Comparison of ENCODE assay signal across 1 cellular context in the genomic region with DNA sequence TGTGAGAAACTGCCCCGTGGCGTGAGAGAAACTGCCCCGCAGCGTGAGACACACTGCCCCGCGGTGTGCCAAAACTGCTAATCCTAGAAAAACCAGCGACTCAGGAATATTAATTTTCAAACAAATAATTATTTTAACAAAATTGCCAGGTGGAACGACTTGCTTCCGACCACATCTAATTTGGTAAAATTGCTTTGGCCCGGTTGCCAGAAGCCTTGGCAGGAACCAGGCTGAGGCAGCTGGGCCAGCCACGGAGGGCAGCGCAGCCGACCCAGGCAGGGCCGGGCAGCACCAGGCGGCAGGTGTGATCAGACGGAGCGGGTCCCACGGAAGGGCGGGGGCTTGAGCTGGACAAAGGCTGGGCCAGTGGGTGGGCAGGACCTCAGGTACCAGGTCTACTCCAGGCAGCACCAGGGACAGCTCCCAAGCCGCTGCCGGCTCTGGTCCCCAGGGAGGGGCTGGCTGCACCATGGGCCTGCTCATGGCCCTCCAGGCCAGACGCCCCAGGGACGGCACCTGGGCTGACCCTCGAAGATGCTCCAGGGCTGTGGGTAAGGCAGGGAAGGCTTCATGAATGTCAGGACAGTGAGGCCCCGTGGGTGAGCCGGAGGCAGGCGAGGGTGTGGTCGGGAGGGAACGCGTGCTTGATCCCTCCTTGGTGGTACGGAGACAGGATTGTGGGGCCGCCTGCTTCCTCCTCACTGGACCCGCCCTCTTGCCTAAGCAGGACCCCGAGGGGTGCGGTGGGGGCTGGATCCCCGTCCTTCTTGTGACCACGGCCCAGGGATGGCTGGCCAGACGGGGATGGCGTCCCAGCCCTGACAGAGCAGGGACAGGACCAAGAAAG.
TF ChIP-seq lines count a peak whose summit lies in the region.

No MANE protein-coding gene starts in this region.

TF ChIP-seq in HepG2, 621 proteins besides CTCF, POLR2A, EP300 and RAD21 (continued from another document):
- TF ChIP-seq, protein P1, sequence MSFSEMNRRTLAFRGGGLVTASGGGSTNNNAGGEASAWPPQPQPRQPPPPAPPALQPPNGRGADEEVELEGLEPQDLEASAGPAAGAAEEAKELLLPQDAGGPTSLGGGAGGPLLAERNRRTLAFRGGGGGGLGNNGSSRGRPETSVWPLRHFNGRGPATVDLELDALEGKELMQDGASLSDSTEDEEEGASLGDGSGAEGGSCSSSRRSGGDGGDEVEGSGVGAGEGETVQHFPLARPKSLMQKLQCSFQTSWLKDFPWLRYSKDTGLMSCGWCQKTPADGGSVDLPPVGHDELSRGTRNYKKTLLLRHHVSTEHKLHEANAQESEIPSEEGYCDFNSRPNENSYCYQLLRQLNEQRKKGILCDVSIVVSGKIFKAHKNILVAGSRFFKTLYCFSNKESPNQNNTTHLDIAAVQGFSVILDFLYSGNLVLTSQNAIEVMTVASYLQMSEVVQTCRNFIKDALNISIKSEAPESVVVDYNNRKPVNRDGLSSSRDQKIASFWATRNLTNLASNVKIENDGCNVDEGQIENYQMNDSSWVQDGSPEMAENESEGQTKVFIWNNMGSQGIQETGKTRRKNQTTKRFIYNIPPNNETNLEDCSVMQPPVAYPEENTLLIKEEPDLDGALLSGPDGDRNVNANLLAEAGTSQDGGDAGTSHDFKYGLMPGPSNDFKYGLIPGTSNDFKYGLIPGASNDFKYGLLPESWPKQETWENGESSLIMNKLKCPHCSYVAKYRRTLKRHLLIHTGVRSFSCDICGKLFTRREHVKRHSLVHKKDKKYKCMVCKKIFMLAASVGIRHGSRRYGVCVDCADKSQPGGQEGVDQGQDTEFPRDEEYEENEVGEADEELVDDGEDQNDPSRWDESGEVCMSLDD (CRISPR knock-in tag; IDR thresholded peaks at IDR 0.05; ENCODE audit: borderline replicate concordance), result 0 out of 2 replicates have a peak, but pooled peaks have one; percentile 27
- TF ChIP-seq ZSCAN25 (CRISPR knock-in tag; IDR thresholded peaks at IDR 0.05) (no peak), GFI1 (CRISPR knock-in tag; IDR thresholded peaks at IDR 0.05; ENCODE audit: borderline replicate concordance) (no peak), ZNF136 (CRISPR knock-in tag; IDR thresholded peaks at IDR 0.05; ENCODE audit: low read depth) (no peak), ZNF766 (CRISPR knock-in tag; IDR thresholded peaks at IDR 0.05; ENCODE audit: borderline replicate concordance) (no peak), ZNF605 (CRISPR knock-in tag; IDR thresholded peaks at IDR 0.05) (no peak), MTA1 (CRISPR knock-in tag; IDR thresholded peaks at IDR 0.05; ENCODE audit: borderline replicate concordance) (no peak), RXRB (CRISPR knock-in tag; IDR thresholded peaks at IDR 0.05; ENCODE audit: borderline replicate concordance) (no peak), SPEN (CRISPR knock-in tag; IDR thresholded peaks at IDR 0.05; ENCODE audit: low read depth) (no peak), ZNF510 (CRISPR knock-in tag; IDR thresholded peaks at IDR 0.05; ENCODE audit: low read depth) (no peak), ZNF703 (CRISPR knock-in tag; IDR thresholded peaks at IDR 0.05; ENCODE audit: borderline replicate concordance) (no peak), MTF1 (CRISPR knock-in tag; IDR thresholded peaks at IDR 0.05) (no peak)
- TF ChIP-seq, protein P2, sequence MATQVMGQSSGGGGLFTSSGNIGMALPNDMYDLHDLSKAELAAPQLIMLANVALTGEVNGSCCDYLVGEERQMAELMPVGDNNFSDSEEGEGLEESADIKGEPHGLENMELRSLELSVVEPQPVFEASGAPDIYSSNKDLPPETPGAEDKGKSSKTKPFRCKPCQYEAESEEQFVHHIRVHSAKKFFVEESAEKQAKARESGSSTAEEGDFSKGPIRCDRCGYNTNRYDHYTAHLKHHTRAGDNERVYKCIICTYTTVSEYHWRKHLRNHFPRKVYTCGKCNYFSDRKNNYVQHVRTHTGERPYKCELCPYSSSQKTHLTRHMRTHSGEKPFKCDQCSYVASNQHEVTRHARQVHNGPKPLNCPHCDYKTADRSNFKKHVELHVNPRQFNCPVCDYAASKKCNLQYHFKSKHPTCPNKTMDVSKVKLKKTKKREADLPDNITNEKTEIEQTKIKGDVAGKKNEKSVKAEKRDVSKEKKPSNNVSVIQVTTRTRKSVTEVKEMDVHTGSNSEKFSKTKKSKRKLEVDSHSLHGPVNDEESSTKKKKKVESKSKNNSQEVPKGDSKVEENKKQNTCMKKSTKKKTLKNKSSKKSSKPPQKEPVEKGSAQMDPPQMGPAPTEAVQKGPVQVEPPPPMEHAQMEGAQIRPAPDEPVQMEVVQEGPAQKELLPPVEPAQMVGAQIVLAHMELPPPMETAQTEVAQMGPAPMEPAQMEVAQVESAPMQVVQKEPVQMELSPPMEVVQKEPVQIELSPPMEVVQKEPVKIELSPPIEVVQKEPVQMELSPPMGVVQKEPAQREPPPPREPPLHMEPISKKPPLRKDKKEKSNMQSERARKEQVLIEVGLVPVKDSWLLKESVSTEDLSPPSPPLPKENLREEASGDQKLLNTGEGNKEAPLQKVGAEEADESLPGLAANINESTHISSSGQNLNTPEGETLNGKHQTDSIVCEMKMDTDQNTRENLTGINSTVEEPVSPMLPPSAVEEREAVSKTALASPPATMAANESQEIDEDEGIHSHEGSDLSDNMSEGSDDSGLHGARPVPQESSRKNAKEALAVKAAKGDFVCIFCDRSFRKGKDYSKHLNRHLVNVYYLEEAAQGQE (IDR thresholded peaks at IDR 0.05; ENCODE audit: borderline replicate concordance in 1 of 2, low read depth in 1 of 2, low read length in 2 of 2), result peak; percentile 92
- TF ChIP-seq, protein P3, sequence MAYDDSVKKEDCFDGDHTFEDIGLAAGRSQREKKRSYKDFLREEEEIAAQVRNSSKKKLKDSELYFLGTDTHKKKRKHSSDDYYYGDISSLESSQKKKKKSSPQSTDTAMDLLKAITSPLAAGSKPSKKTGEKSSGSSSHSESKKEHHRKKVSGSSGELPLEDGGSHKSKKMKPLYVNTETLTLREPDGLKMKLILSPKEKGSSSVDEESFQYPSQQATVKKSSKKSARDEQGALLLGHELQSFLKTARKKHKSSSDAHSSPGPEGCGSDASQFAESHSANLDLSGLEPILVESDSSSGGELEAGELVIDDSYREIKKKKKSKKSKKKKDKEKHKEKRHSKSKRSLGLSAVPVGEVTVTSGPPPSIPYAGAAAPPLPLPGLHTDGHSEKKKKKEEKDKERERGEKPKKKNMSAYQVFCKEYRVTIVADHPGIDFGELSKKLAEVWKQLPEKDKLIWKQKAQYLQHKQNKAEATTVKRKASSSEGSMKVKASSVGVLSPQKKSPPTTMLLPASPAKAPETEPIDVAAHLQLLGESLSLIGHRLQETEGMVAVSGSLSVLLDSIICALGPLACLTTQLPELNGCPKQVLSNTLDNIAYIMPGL (CRISPR knock-in tag; IDR thresholded peaks at IDR 0.05; ENCODE audit: borderline replicate concordance in 1 of 2, low read depth in 1 of 2), result no peak
- TF ChIP-seq, protein P4, sequence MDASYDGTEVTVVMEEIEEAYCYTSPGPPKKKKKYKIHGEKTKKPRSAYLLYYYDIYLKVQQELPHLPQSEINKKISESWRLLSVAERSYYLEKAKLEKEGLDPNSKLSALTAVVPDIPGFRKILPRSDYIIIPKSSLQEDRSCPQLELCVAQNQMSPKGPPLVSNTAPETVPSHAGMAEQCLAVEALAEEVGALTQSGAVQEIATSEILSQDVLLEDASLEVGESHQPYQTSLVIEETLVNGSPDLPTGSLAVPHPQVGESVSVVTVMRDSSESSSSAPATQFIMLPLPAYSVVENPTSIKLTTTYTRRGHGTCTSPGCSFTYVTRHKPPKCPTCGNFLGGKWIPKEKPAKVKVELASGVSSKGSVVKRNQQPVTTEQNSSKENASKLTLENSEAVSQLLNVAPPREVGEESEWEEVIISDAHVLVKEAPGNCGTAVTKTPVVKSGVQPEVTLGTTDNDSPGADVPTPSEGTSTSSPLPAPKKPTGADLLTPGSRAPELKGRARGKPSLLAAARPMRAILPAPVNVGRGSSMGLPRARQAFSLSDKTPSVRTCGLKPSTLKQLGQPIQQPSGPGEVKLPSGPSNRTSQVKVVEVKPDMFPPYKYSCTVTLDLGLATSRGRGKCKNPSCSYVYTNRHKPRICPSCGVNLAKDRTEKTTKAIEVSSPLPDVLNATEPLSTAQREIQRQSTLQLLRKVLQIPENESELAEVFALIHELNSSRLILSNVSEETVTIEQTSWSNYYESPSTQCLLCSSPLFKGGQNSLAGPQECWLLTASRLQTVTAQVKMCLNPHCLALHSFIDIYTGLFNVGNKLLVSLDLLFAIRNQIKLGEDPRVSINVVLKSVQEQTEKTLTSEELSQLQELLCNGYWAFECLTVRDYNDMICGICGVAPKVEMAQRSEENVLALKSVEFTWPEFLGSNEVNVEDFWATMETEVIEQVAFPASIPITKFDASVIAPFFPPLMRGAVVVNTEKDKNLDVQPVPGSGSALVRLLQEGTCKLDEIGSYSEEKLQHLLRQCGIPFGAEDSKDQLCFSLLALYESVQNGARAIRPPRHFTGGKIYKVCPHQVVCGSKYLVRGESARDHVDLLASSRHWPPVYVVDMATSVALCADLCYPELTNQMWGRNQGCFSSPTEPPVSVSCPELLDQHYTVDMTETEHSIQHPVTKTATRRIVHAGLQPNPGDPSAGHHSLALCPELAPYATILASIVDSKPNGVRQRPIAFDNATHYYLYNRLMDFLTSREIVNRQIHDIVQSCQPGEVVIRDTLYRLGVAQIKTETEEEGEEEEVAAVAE (CRISPR knock-in tag; IDR thresholded peaks at IDR 0.05; ENCODE audit: borderline replicate concordance), result no peak
